ENCODE assay signal across 14 cellular contexts in genomic region chr7:159140170-159140910, GRCh38.
"Had no signal": no experiment of that assay in that cellular context is flagged by ENCODE, and none has a peak within 500 bp of the region (broad histone marks: within the 10 kb centered on the region; RNA-seq: fewer than 3 reads in every experiment).

No MANE protein-coding gene starts in this region.

- H3K9me3 Mint-ChIP-seq: activated naive CD4-positive, alpha-beta T cell treated with anti-CD3 and anti-CD28 coated beads, Interleukin-2, amount 10 ng/mL, durations not matched to agents 7 days and 5 days; activated T-helper 1 cell treated with anti-CD3 and anti-CD28 coated beads, Interleukin-12 subunit alpha, Interleukin-12 subunit beta, Interleukin-2, Interleukin-4 antibody, amounts not matched to agents 30 ng/mL and 10 ng/mL and 1 ng/mL, durations not matched to agents 14 hours and 24 hours and 36 hours had no signal

- H3K27ac ChIP-seq: suprapubic skin had no signal

- ATAC-seq: sciatic nerve, SK-N-SH treated with all-trans-retinoic acid at 6 μM for 48 hours had no signal

- H3K27ac Mint-ChIP-seq: activated naive CD4-positive, alpha-beta T cell treated with anti-CD3 and anti-CD28 coated beads, Interleukin-2, amount 10 ng/mL, durations not matched to agents 7 days and 5 days; activated T-helper 1 cell treated with anti-CD3 and anti-CD28 coated beads, Interleukin-12 subunit alpha, Interleukin-12 subunit beta, Interleukin-2, Interleukin-4 antibody, amounts not matched to agents 30 ng/mL and 10 ng/mL and 1 ng/mL, durations not matched to agents 14 hours and 24 hours and 36 hours had no signal

- H3K36me3 Mint-ChIP-seq: activated naive CD4-positive, alpha-beta T cell treated with anti-CD3 and anti-CD28 coated beads, Interleukin-2, amount 10 ng/mL, durations not matched to agents 7 days and 5 days had no signal

- H3K4me3 ChIP-seq: cardiac muscle cell, heart left ventricle, suprapubic skin had no signal

- H3K4me3 Mint-ChIP-seq: activated naive CD4-positive, alpha-beta T cell treated with anti-CD3 and anti-CD28 coated beads, Interleukin-2, amount 10 ng/mL, durations not matched to agents 7 days and 5 days; activated T-helper 1 cell treated with anti-CD3 and anti-CD28 coated beads, Interleukin-12 subunit alpha, Interleukin-12 subunit beta, Interleukin-2, Interleukin-4 antibody, amounts not matched to agents 30 ng/mL and 10 ng/mL and 1 ng/mL, durations not matched to agents 14 hours and 24 hours and 36 hours; neural crest cell had no signal

- DNase-seq: activated CD4-positive, alpha-beta T cell treated with anti-CD3 and anti-CD28 coated beads, Interleukin-2, amount 50 U/mL, for 1 hour; activated naive CD4-positive, alpha-beta T cell treated with anti-CD3 and anti-CD28 coated beads, Interleukin-2, amount 10 ng/mL, durations not matched to agents 7 days and 5 days; effector CD4-positive, alpha-beta T cell; stimulated activated naive CD4-positive, alpha-beta T cell had no signal

- H3K9me3 ChIP-seq: heart left ventricle, suprapubic skin had no signal

- FAIRE-seq: colon, frontal cortex, islet of Langerhans had no signal

- H3K36me3 ChIP-seq: cardiac muscle cell, suprapubic skin had no signal
